17 cellular contexts compared by ENCODE assay signal in the genomic region with DNA sequence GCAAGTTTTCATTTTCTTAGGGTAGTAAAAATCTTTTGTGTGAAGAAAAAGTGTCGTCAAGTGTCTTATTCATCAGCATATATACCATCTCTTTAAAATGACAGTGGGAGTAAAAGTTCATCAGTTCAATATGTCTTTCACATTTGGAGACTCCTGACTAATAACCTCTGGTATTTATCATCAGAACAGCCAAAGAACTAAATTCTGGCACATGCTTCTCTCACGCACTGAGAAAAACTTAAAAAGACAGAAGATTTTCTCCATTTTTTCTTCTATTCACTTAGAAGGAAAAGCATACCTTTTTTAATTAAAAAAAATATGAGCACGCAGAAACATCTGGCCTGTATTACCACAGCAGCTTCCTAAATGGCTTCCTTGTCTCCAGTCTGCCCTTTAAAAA.
DNase-seq lines count a peak whose midpoint lies in the region; ATAC-seq and TF ChIP-seq lines count a peak whose summit lies in the region.
"Had no signal": no experiment of that assay in that cellular context is flagged by ENCODE, and none has a peak within 500 bp of the region (broad histone marks: within the 10 kb centered on the region; RNA-seq: fewer than 3 reads in every experiment).

No MANE protein-coding gene starts in this region.

- peak overlapping the region; percentile 71 for H3K27ac Mint-ChIP-seq in mesothelial cell of epicardium
- H3K27ac Mint-ChIP-seq: activated naive CD4-positive, alpha-beta T cell treated with anti-CD3 and anti-CD28 coated beads for 36 hours had no signal

- H3K4me3 ChIP-seq in AG04449 (ENCODE audit: low read depth, low read length): no peak overlapping the region
- H3K4me3 ChIP-seq in cardiac fibroblast (replicated peaks in 1 of 2; ENCODE audit: low read depth in 2 of 2, low read length in 2 of 2): no peak overlapping the region
- H3K4me3 ChIP-seq: A549 had no signal

- DNase-seq in AG04449 (ENCODE audit: low read depth, low spot score): peak; percentile 53
- DNase-seq in HS-5 (ENCODE audit: low read depth): peak; percentile 46
- peak; percentile 61 to 75 for DNase-seq in cardiac fibroblast (ENCODE audit: low read depth in 2 of 2)
- DNase-seq in mesothelial cell of epicardium (ENCODE audit: low spot score in 2 of 2, unreplicated experiment in 2 of 2): no peak
- no peak for DNase-seq in activated naive CD4-positive, alpha-beta T cell (lab: John Stamatoyannopoulos, UW)
- DNase-seq in NCI-H1694 treated with DMSO at 0.1 percent for 48 hours (lab: John Stamatoyannopoulos, UW): no peak
- DNase-seq: activated CD8-positive, alpha-beta memory T cell treated with anti-CD3 and anti-CD28 coated beads, Interleukin-2, amount 50 U/mL, for 4 hours; activated naive CD4-positive, alpha-beta T cell treated with anti-CD3 and anti-CD28 coated beads for 36 hours; hippocampal formation; left cardiac atrium; NCI-H774; RPMI8226; stimulated activated CD4-positive, alpha-beta T cell treated with anti-CD3 and anti-CD28 coated beads, Interleukin-15, amount 100 ng/mL, for 24 hours; T-helper 1 cell had no signal

- peaks cover 33% of the 10 kb centered on the region for H3K4me1 Mint-ChIP-seq in mesothelial cell of epicardium

- H3K9me3 Mint-ChIP-seq in mesothelial cell of epicardium: no peaks in the 10 kb centered on the region
- H3K9me3 Mint-ChIP-seq: activated naive CD4-positive, alpha-beta T cell treated with anti-CD3 and anti-CD28 coated beads for 36 hours had no signal

- TF ChIP-seq CTCF in AG04449 (IDR thresholded peaks at IDR 0.05; ENCODE audit: insufficient read depth, low read length, missing control alignments): no peak
- TF ChIP-seq CTCF in cardiac fibroblast (IDR thresholded peaks at IDR 0.05; ENCODE audit: low read depth, low read length): no peak
- TF ChIP-seq CTCF in mesothelial cell of epicardium (IDR thresholded peaks at IDR 0.05; ENCODE audit: unreplicated experiment): no peak

- H3K36me3 Mint-ChIP-seq in mesothelial cell of epicardium: no peaks in the 10 kb centered on the region

- POLR2A ChIA-PET in AG04449 (lab: Yijun Ruan, JAX): no interaction called here

- no peaks in the 10 kb centered on the region for H3K27me3 Mint-ChIP-seq in mesothelial cell of epicardium (ENCODE audit: low read depth)

- no peak for ATAC-seq in HG02588 (IDR thresholded peaks at IDR 0.05; ENCODE audit: unreplicated experiment)
- no peak for ATAC-seq in HG03457 (IDR thresholded peaks at IDR 0.05; ENCODE audit: unreplicated experiment)
- ATAC-seq: A549 had no signal

- CTCF ChIA-PET in AG04449 (lab: Yijun Ruan, JAX): interaction anchor here (0.8 to 1.4 kb wide), 3 partner anchors 11 to 117 kb away, joined by 3 read pairs; no protein-coding TSS in a partner anchor

- no peak overlapping the region for H3K4me3 Mint-ChIP-seq in mesothelial cell of epicardium
- H3K4me3 Mint-ChIP-seq: activated naive CD4-positive, alpha-beta T cell treated with anti-CD3 and anti-CD28 coated beads for 36 hours had no signal

Comparison
In these comparisons a context has a peak if more than half of its experiments do, and no peak if none do; other contexts are left out.
1. DNase-seq: peak in AG04449 (single experiment), HS-5 (single experiment) and cardiac fibroblast (2 of 2); none in mesothelial cell of epicardium (0 of 2), activated naive CD4-positive, alpha-beta T cell (0 of 4) and NCI-H1694 treated with DMSO at 0.1 percent for 48 hours (single experiment).